11 cellular contexts compared by ENCODE assay signal in the genomic region with DNA sequence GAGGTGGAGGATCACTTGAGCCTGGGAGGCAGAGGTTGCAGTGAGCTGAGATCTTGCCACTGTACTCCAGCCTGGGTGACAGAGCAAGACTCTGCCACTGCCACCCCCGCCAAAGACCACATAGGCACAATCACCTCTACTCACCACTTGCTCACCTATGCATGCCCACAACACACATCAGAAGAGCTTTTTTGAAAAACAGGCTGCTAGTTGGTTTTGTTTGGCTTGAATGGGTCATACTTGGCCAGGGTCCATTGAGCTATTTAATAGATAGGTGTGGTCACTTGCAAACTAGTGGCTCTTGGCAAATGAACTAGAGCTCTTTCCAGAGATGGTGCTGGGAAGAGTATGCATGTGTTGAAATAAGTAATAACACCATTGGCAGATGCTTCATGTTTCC.
DNase-seq lines count a peak whose midpoint lies in the region; ATAC-seq lines count a peak whose summit lies in the region.
"Had no signal": no experiment of that assay in that cellular context is flagged by ENCODE, and none has a peak within 500 bp of the region (broad histone marks: within the 10 kb centered on the region; RNA-seq: fewer than 3 reads in every experiment).

No MANE protein-coding gene starts in this region.

- ATAC-seq in HG02852 (IDR thresholded peaks at IDR 0.05; ENCODE audit: unreplicated experiment) = no peak

- DNase-seq in DMS79 treated with DMSO at 0.1 percent for 48 hours (lab: John Stamatoyannopoulos, UW) = peak; percentile 9
- DNase-seq in NCI-H2029 (lab: John Stamatoyannopoulos, UW) = peak; percentile 72
- DNase-seq in dermis blood vessel endothelial cell = peak; percentile 17
- peak; percentile 19 for DNase-seq in mucosa of gallbladder (ENCODE audit: low spot score)
- no peak for DNase-seq in activated T-cell treated with anti-CD3 and anti-CD28 coated beads, Interleukin-2, amount 50 U/mL, for 48 hours
- DNase-seq in NCI-H82 treated with DMSO at 0.1 percent for 48 hours (lab: John Stamatoyannopoulos, UW; ENCODE audit: unreplicated experiment) = no peak
- DNase-seq in germinal center (ENCODE audit: low spot score) = no peak
- DNase-seq: activated CD4-positive, CD25-positive, alpha-beta regulatory T cell treated with anti-CD3 and anti-CD28 coated beads, Interleukin-2, amount 50 U/mL, for 72 hours; spleen; stimulated activated naive CD4-positive, alpha-beta T cell treated with Interleukin-2 at 50 U/mL for 16 hours had no signal

Comparison
In these comparisons a context has a peak if more than half of its experiments do, and no peak if none do; other contexts are left out.
1. DNase-seq: peak in DMS79 treated with DMSO at 0.1 percent for 48 hours (single experiment), NCI-H2029 (single experiment), dermis blood vessel endothelial cell (single experiment) and mucosa of gallbladder (single experiment); none in activated T-cell treated with anti-CD3 and anti-CD28 coated beads, Interleukin-2, amount 50 U/mL, for 48 hours (0 of 2), NCI-H82 treated with DMSO at 0.1 percent for 48 hours (single experiment) and germinal center (single experiment).